In the genomic region with DNA sequence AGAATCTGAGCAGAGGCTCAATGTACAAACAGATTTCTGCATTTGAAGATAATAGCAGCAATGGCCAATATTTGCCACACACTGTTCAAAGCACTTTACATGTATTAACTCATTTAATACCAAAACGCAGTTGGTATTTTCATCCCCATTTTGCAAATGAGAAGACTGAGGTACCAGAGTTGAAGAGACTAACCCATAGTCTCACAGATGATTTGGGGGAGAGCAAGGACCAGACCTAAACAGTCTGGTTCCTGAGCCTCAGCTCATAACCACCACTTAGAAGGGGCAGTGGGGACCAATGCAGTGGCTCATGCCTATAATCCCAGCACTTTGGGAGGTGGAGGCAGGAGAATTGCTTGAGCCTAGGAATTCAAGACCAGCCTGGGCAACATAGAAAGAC, we compare ENCODE assay signal across 1 cellular context.
A peak's percentile ranks its signal among the peaks of the same experiment; 100 is the strongest.
TF ChIP-seq lines count a peak whose summit lies in the region.

No MANE protein-coding gene starts in this region.

TF ChIP-seq in HepG2, 621 proteins besides CTCF, POLR2A, EP300 and RAD21:
- TF ChIP-seq KDM1A (CRISPR knock-in tag; IDR thresholded peaks at IDR 0.05), result peak; percentile 34; the same call in 1 of the 2 replicates
- no peak for TF ChIP-seq PHF8 (CRISPR knock-in tag; IDR thresholded peaks at IDR 0.05)
- no peak for TF ChIP-seq ZNF589 (CRISPR knock-in tag; conservative IDR thresholded peaks at IDR 0.05)
- peak; percentile 93 for TF ChIP-seq ZNF629 (CRISPR knock-in tag; conservative IDR thresholded peaks at IDR 0.05)
- no peak for TF ChIP-seq ZNF138 (CRISPR knock-in tag; IDR thresholded peaks at IDR 0.05; ENCODE audit: low read depth)
- peak; percentile 63 for TF ChIP-seq ZMYM3 (CRISPR knock-in tag; IDR thresholded peaks at IDR 0.05)
- TF ChIP-seq ZNF652 (CRISPR knock-in tag; IDR thresholded peaks at IDR 0.05; ENCODE audit: borderline replicate concordance, low read depth), result peak; percentile 40; the same call in 1 of the 2 replicates
- TF ChIP-seq, protein P1, sequence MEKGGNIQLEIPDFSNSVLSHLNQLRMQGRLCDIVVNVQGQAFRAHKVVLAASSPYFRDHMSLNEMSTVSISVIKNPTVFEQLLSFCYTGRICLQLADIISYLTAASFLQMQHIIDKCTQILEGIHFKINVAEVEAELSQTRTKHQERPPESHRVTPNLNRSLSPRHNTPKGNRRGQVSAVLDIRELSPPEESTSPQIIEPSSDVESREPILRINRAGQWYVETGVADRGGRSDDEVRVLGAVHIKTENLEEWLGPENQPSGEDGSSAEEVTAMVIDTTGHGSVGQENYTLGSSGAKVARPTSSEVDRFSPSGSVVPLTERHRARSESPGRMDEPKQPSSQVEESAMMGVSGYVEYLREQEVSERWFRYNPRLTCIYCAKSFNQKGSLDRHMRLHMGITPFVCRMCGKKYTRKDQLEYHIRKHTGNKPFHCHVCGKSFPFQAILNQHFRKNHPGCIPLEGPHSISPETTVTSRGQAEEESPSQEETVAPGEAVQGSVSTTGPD (CRISPR knock-in tag; IDR thresholded peaks at IDR 0.05), result no peak
- TF ChIP-seq NONO (IDR thresholded peaks at IDR 0.05), result no peak
- TF ChIP-seq NONO (CRISPR knock-in tag; conservative IDR thresholded peaks at IDR 0.05), result no peak
- TF ChIP-seq ZSCAN20 (CRISPR knock-in tag; IDR thresholded peaks at IDR 0.05; ENCODE audit: borderline replicate concordance), result no peak
- TF ChIP-seq ZNF101 (CRISPR knock-in tag; IDR thresholded peaks at IDR 0.05; ENCODE audit: borderline replicate concordance, low read depth), result no peak
- no peak for TF ChIP-seq ZNF850 (CRISPR knock-in tag; conservative IDR thresholded peaks at IDR 0.05)
- TF ChIP-seq, protein P2, sequence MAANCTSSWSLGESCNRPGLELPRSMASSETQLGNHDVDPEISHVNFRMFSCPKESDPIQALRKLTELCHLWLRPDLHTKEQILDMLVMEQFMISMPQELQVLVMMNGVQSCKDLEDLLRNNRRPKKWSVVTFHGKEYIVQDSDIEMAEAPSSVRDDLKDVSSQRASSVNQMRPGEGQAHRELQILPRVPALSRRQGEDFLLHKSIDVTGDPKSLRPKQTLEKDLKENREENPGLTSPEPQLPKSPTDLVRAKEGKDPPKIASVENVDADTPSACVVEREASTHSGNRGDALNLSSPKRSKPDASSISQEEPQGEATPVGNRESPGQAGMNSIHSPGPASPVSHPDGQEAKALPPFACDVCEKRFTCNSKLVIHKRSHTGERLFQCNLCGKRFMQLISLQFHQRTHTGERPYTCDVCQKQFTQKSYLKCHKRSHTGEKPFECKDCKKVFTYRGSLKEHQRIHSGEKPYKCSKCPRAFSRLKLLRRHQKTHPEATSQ (CRISPR knock-in tag; IDR thresholded peaks at IDR 0.05; ENCODE audit: borderline replicate concordance), result no peak
- 0 out of 2 replicates have a peak, but pooled peaks have one; percentile 47 for TF ChIP-seq CHD4 (IDR thresholded peaks at IDR 0.05; ENCODE audit: borderline replicate concordance, low read length)
- no peak for TF ChIP-seq ZNF709 (CRISPR knock-in tag; IDR thresholded peaks at IDR 0.05)
- no peak for TF ChIP-seq ZNF740 (CRISPR knock-in tag; IDR thresholded peaks at IDR 0.05)
- TF ChIP-seq ZBTB7B (CRISPR knock-in tag; IDR thresholded peaks at IDR 0.05), result no peak
TF ChIP-seq in HepG2: peak in this region for 5.
